Comparison of ENCODE assay signal across 8 cellular contexts in the genomic region with DNA sequence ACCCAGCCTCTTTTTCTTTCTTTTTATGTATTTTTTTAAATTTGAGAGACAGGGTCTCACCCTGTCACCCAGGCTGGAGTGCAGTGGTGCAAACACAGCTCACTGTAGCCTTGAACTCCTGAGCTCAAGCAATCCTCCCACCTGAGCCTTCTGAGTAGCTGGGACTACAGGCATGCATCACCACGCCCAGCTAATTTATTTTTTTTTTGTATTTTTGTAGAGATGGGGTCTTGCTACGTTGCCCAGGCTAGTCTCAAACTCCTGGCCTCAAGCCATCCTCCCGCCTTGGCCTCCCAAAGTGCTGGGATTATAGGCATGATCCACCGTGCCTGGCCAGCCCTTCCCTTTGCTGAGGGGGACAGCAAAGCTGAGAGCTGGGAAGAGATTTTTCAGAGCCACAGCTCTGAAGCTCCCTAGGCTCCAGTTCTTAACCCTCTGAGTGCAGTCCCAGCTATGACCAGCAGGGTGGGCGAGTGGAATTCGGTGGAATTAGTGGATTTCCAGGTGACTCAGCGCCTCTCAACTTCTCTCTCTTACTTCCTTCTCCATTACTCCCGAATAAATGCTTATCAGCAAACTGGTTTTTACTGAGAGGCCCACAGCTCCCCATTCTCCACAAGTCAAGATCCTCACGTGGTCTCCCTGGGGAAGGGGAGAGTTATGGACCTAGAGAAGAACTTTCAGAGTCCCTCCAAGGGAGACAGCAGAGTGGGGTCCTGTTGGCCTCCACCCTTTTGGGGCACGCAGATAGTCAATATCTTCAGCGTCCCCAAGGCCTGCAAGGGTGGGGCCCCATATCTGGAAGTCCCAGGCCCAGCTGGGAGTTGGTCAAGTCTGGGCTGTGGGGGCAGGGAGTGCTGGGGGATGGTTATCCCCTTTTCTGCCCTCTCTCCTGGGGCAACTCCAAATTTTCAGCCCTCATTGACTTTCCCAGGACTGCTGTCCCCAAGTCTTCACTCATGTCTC. TPM values are rescaled to one million over a fixed set of nuclear protein-coding genes. Genes with fewer than 3 reads are reported as not detected.
DNase-seq lines count a peak whose midpoint lies in the region; ATAC-seq and TF ChIP-seq lines count a peak whose summit lies in the region.

No MANE protein-coding gene starts in this region.

- H4K20me1 ChIP-seq in GM23338 (replicated peaks; ENCODE audit: insufficient read depth): no peaks in the 10 kb centered on the region

- DNase-seq in AG04449 (ENCODE audit: low read depth, low spot score): peak; percentile 47
- peak; percentile 94 for DNase-seq in GM23338 (ENCODE audit: low spot score)
- peak; percentile 92 for DNase-seq in NCI-H345 (lab: John Stamatoyannopoulos, UW)
- peak; percentile 85 for DNase-seq in activated CD4-positive, alpha-beta T cell treated with anti-CD3 and anti-CD28 coated beads for 36 hours
- DNase-seq in colonic mucosa: peak; percentile 95
- peak; percentile 92 for DNase-seq in left kidney (ENCODE audit: low read depth, low spot score)
- DNase-seq in stimulated activated CD4-positive, alpha-beta T cell treated with anti-CD3 and anti-CD28 coated beads, Interleukin-1b, Interleukin-23, amount 100 ng/mL, for 24 hours (ENCODE audit: low read depth in 4 of 4, low spot score in 1 of 4): peak; percentile 43 to 65 (median 52)

- peak overlapping the region; percentile 63; the same call in 1 of the 2 replicates for H3K27ac Mint-ChIP-seq in GM23338
- peak overlapping the region; percentile 83 for H3K27ac Mint-ChIP-seq in activated CD4-positive, alpha-beta T cell treated with anti-CD3 and anti-CD28 coated beads for 36 hours

- intact Hi-C loops in activated CD4-positive, alpha-beta T cell treated with anti-CD3 and anti-CD28 coated beads for 36 hours (cut with DNase I, micrococcal nuclease): loop anchor here (1.0 to 10.0 kb wide), 13 partner anchors 20 to 334 kb away; a partner anchor contains a TSS
- intact Hi-C loops in colonic mucosa (cut with DNase I): loop anchor here (10.0 kb wide), 1 partner anchor 160 kb away; no protein-coding TSS in a partner anchor

- no peaks in the 10 kb centered on the region for H3K36me3 ChIP-seq in GM23338 (ENCODE audit: insufficient read depth)
- no peaks in the 10 kb centered on the region for H3K36me3 ChIP-seq in colonic mucosa

- H3K4me2 ChIP-seq in GM23338: peak overlapping the region; percentile 88; the same call in 1 of the 2 replicates

- H3F3A ChIP-seq in GM23338 (replicated peaks; ENCODE audit: low read depth): peaks cover 3% of the 10 kb centered on the region; the same call in 1 of the 2 replicates

- peak overlapping the region; percentile 85 to 95 for H3K9ac ChIP-seq in colonic mucosa (ENCODE audit: low read depth in 2 of 2, low read length in 2 of 2)

- H3K4me3 ChIP-seq in AG04449 (ENCODE audit: low read depth, low read length) (peak overlapping the region; percentile 81), GM23338 (peak overlapping the region; percentile 88; the same call in 1 of the 2 replicates), colonic mucosa (peak overlapping the region; percentile 85)

- CTCF ChIA-PET in AG04449 (lab: Yijun Ruan, JAX): interaction anchor here (0.8 to 5.0 kb wide), 38 partner anchors 10 to 212 kb away, joined by 3 to 75 read pairs (median 6); a partner anchor contains a TSS
- CTCF ChIA-PET in activated CD4-positive, alpha-beta T cell treated with anti-CD3 and anti-CD28 coated beads for 36 hours (lab: Charles Lee): interaction anchor here (0.7 to 3.2 kb wide), 30 partner anchors 10 to 843 kb away, joined by 3 to 21 read pairs (median 5); a partner anchor contains a TSS

- peaks cover 13% of the 10 kb centered on the region for H3K4me1 Mint-ChIP-seq in GM23338
- peaks cover 30% of the 10 kb centered on the region for H3K4me1 Mint-ChIP-seq in activated CD4-positive, alpha-beta T cell treated with anti-CD3 and anti-CD28 coated beads for 36 hours

- no peak overlapping the region for H2AFZ ChIP-seq in GM23338

- H3K9me3 ChIP-seq in colonic mucosa: no peaks in the 10 kb centered on the region

- H3K27me3 Mint-ChIP-seq in GM23338 (ENCODE audit: insufficient read depth, low read depth, poor library complexity): peaks cover 36% of the 10 kb centered on the region
- peaks cover 11% of the 10 kb centered on the region for H3K27me3 Mint-ChIP-seq in activated CD4-positive, alpha-beta T cell treated with anti-CD3 and anti-CD28 coated beads for 36 hours

- H3K27me3 ChIP-seq in GM23338 (ENCODE audit: insufficient read depth): peaks cover 30% of the 10 kb centered on the region
- H3K27me3 ChIP-seq in colonic mucosa: peaks cover 6% of the 10 kb centered on the region

- H3K4me1 ChIP-seq in GM23338 (ENCODE audit: insufficient read depth): no peaks in the 10 kb centered on the region; the same call in 1 of the 2 replicates
- peaks cover 16% of the 10 kb centered on the region for H3K4me1 ChIP-seq in colonic mucosa

- peak overlapping the region; percentile 79 for H3K4me3 Mint-ChIP-seq in GM23338
- peak overlapping the region; percentile 77 for H3K4me3 Mint-ChIP-seq in activated CD4-positive, alpha-beta T cell treated with anti-CD3 and anti-CD28 coated beads for 36 hours

- no peaks in the 10 kb centered on the region for H3K79me2 ChIP-seq in GM23338 (replicated peaks; ENCODE audit: insufficient read depth)

- no peaks in the 10 kb centered on the region for H3K9me2 ChIP-seq in GM23338 (ENCODE audit: insufficient read depth)

- TF ChIP-seq CTCF in AG04449 (IDR thresholded peaks at IDR 0.05; ENCODE audit: insufficient read depth, low read length, missing control alignments) (peak; percentile 83), GM23338 (conservative IDR thresholded peaks at IDR 0.05; ENCODE audit: low read depth in 2 of 2) (peak; percentile 77 to 87), colonic mucosa (IDR thresholded peaks at IDR 0.05) (peak; percentile 90)

- ATAC-seq in GM23338 (peak; percentile 25), HG02763 (IDR thresholded peaks at IDR 0.05; ENCODE audit: unreplicated experiment) (no peak)
- no peak for ATAC-seq in activated CD4-positive, alpha-beta T cell treated with anti-CD3 and anti-CD28 coated beads for 36 hours

- POLR2A ChIA-PET in AG04449 (lab: Yijun Ruan, JAX): interaction anchor here (0.6 to 1.7 kb wide), 9 partner anchors 21 to 286 kb away, joined by 3 to 8 read pairs (median 4); a partner anchor contains a TSS
- POLR2A ChIA-PET in activated CD4-positive, alpha-beta T cell treated with anti-CD3 and anti-CD28 coated beads for 36 hours (lab: Charles Lee): interaction anchor here (0.6 to 0.9 kb wide), 3 partner anchors 21 to 36 kb away, joined by 3 to 6 read pairs (median 3); no protein-coding TSS in a partner anchor

- H3K27ac ChIP-seq in GM23338 (ENCODE audit: low read depth) (no peak overlapping the region), colonic mucosa (peak overlapping the region; percentile 94)

- H3K36me3 Mint-ChIP-seq in GM23338 (ENCODE audit: low read depth): no peaks in the 10 kb centered on the region; the same call in 2 of the 3 replicates
- peaks cover 4% of the 10 kb centered on the region for H3K36me3 Mint-ChIP-seq in activated CD4-positive, alpha-beta T cell treated with anti-CD3 and anti-CD28 coated beads for 36 hours (ENCODE audit: low read depth)

- no peaks in the 10 kb centered on the region; the same call in 2 of the 3 replicates for H3K9me3 Mint-ChIP-seq in GM23338
- H3K9me3 Mint-ChIP-seq in activated CD4-positive, alpha-beta T cell treated with anti-CD3 and anti-CD28 coated beads for 36 hours (ENCODE audit: low read depth): no peaks in the 10 kb centered on the region

TF ChIP-seq in GM23338, 12 proteins besides CTCF, POLR2A, EP300 and RAD21 (continues in another document):
- TF ChIP-seq CREB1 (CRISPR knock-in tag; IDR thresholded peaks at IDR 0.05; ENCODE audit: low read depth): no peak

RNA-seq across cellular contexts. Expression of a gene that starts 1.2 kb away (rescaled TPM):
- total RNA-seq in GM23338 (2014; rRNA removed; shearing (Covaris generic)): 51.7 and 53.7 TPM in 2 replicates
- polyA plus RNA-seq in GM23338 (2016; fragmentation: Nextera tagmentation; extraction: Ambion mirVana): 43.7 and 45.6 TPM in 2 replicates
- total RNA-seq in activated CD4-positive, alpha-beta T cell treated with anti-CD3 and anti-CD28 coated beads for 36 hours: 10 to 100 TPM; 34.1 to 35.6 TPM
- 10 to 100 TPM; 76.5 to 94.9 TPM for total RNA-seq in colonic mucosa

RNA-seq across cellular contexts. Expression of a gene that starts 2.5 kb away (rescaled TPM):
- total RNA-seq in GM23338 (2014; rRNA removed; shearing (Covaris generic)): 2.3 and 4.5 TPM in 2 replicates
- 1.6 and 2.2 TPM in 2 replicates for polyA plus RNA-seq in GM23338 (2016; fragmentation: Nextera tagmentation; extraction: Ambion mirVana)
- total RNA-seq in activated CD4-positive, alpha-beta T cell treated with anti-CD3 and anti-CD28 coated beads for 36 hours: 1 to 10 TPM; 2.4 to 2.5 TPM
- under 1 TPM; 0.29 to 0.74 TPM for total RNA-seq in colonic mucosa

RNA-seq across cellular contexts. Expression of a gene that starts 20.2 kb away (rescaled TPM):
- total RNA-seq in GM23338 (2014; rRNA removed; shearing (Covaris generic)): 15.4 and 21.3 TPM in 2 replicates
- polyA plus RNA-seq in GM23338 (2016; fragmentation: Nextera tagmentation; extraction: Ambion mirVana): 24.1 and 27.9 TPM in 2 replicates
- total RNA-seq in activated CD4-positive, alpha-beta T cell treated with anti-CD3 and anti-CD28 coated beads for 36 hours: 10 to 100 TPM in 1 of 2 experiments, 1 to 10 TPM in 1; 8.4 to 12.0 TPM
- total RNA-seq in colonic mucosa: 10 to 100 TPM; 26.5 to 36.0 TPM

RNA-seq across cellular contexts. Expression of a gene that starts 38.5 kb away (rescaled TPM):
- total RNA-seq in GM23338 (2014; rRNA removed; shearing (Covaris generic)): 5.1 and 9.1 TPM in 2 replicates
- 4.6 and 5.0 TPM in 2 replicates for polyA plus RNA-seq in GM23338 (2016; fragmentation: Nextera tagmentation; extraction: Ambion mirVana)
- total RNA-seq in activated CD4-positive, alpha-beta T cell treated with anti-CD3 and anti-CD28 coated beads for 36 hours: 10 to 100 TPM; 10.0 to 14.7 TPM
- total RNA-seq in colonic mucosa: 10 to 100 TPM in 1 of 2 donors, 1 to 10 TPM in 1; 8.7 to 16.0 TPM

RNA-seq across cellular contexts. Expression of a gene that starts 51.2 kb away (rescaled TPM):
- total RNA-seq in GM23338 (2014; rRNA removed; shearing (Covaris generic)): 4.2 and 4.3 TPM in 2 replicates
- polyA plus RNA-seq in GM23338 (2016; fragmentation: Nextera tagmentation; extraction: Ambion mirVana): 4.1 and 4.2 TPM in 2 replicates
- 1 to 10 TPM; 1.0 to 1.4 TPM for total RNA-seq in activated CD4-positive, alpha-beta T cell treated with anti-CD3 and anti-CD28 coated beads for 36 hours
- 1 to 10 TPM; 1.4 to 1.7 TPM for total RNA-seq in colonic mucosa
